In the genomic region with DNA sequence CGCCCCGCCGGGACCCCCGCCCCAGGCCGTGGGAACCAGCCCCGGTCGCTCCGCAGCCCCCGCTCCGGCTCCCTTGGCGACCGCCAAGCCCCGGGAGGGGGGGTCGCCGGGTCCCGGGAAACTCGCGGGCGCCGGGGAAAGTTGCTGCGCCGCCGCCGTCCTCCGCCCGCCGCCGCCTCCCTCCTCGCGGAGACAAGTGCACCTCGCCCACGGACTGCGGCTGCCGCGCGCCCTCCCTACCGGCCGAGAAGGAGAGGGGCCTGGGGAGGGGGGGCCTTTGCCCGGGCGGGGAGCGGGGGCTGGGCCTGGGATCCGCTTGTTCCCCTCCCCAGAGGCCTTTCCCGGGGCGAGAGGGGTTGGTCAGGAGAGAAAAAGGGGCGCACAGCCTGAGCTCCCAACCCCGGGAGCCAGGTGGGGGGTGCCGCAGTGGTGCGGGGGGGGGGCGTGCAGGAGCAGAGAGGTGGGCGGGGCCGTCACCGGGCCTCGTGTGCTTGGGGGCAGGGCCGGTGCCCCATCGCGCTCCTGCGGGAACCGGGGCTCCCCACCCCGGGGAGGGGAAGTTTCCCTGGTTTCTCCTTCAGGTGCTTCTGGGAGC, we compare ENCODE assay signal across 8 cellular contexts. TPM values are rescaled to one million over a fixed set of nuclear protein-coding genes. Genes with fewer than 3 reads are reported as not detected.
A peak's percentile ranks its signal among the peaks of the same experiment; 100 is the strongest.
DNase-seq lines count a peak whose midpoint lies in the region; ATAC-seq, FAIRE-seq and TF ChIP-seq lines count a peak whose summit lies in the region.

No MANE protein-coding gene starts in this region.

- no peak for TF ChIP-seq RAD21 in A549 (conservative IDR thresholded peaks at IDR 0.05 in 1 of 2, IDR thresholded peaks at IDR 0.05 in 1 of 2)

- TF ChIP-seq POLR2A in A549 (IDR thresholded peaks at IDR 0.05; ENCODE audit: low read length) (no peak), upper lobe of left lung (IDR thresholded peaks at IDR 0.05) (no peak)

- DNase-seq in A549 (ENCODE audit: low read depth in 1 of 2, low spot score in 1 of 2) (no peak), ascending aorta (ENCODE audit: low spot score in 2 of 2) (no peak), left lung (no peak), upper lobe of left lung (peak in 1 of 2 donors; percentile 90), NCI-H526 (lab: John Stamatoyannopoulos, UW) (no peak), NCI-H2107 (lab: John Stamatoyannopoulos, UW) (no peak)

- CTCF ChIA-PET in A549 (lab: Yijun Ruan, JAX), result interaction anchor here (1.9 to 10.5 kb wide), 2 partner anchors 38 to 44 kb away, joined by 5 to 92 read pairs; no protein-coding TSS in a partner anchor

- H3K4me1 ChIP-seq in A549, result peaks cover 44% of the 10 kb centered on the region
- peaks cover 9 to 10% of the 10 kb centered on the region in 2 donors for H3K4me1 ChIP-seq in ascending aorta
- H3K4me1 ChIP-seq in left lung, result peaks cover 13 to 48% of the 10 kb centered on the region in 2 donors
- peaks cover 36 to 60% (median 45%) of the 10 kb centered on the region in 4 donors for H3K4me1 ChIP-seq in upper lobe of left lung

- H3K4me3 ChIP-seq in A549 (peak overlapping the region; percentile 86), ascending aorta (peak overlapping the region; percentile 93 to 95), left lung (peak overlapping the region; percentile 51 to 75), upper lobe of left lung (peak overlapping the region; percentile 51 to 94 (median 88))

- 0% methylated on average over 5 of the region's 59 CpGs for WGBS in A549 (ENCODE audit: missing lambda C conversion rate)
- WGBS in upper lobe of left lung, 2 donors, result 0 to 2% methylated on average over 8 to 18 of the region's 59 CpGs

- POLR2A ChIA-PET in A549 (lab: Yijun Ruan, JAX), result interaction anchor here (0.6 to 1.8 kb wide), 4 partner anchors 39 to 543 kb away, joined by 3 to 8 read pairs (median 4); no protein-coding TSS in a partner anchor

- no peak for FAIRE-seq in A549 (lab: Jason Lieb, UNC)

- TF ChIP-seq CTCF in A549 (IDR thresholded peaks at IDR 0.05) (no peak), ascending aorta (IDR thresholded peaks at IDR 0.05) (no peak), left lung (IDR thresholded peaks at IDR 0.05) (no peak), upper lobe of left lung (IDR thresholded peaks at IDR 0.05) (no peak)

- H3K27ac ChIP-seq in A549 (peak overlapping the region; percentile 98), ascending aorta (no peak overlapping the region), left lung (peak overlapping the region; percentile 19 to 41), upper lobe of left lung (peak overlapping the region; percentile 85 to 97 (median 91))

- peak; percentile 20 to 35; a peak in 4 of 6 replicates for ATAC-seq in A549
- ATAC-seq in GM18861 (IDR thresholded peaks at IDR 0.05; ENCODE audit: unreplicated experiment), result peak; percentile 8
- peak; percentile 11 for ATAC-seq in HG03442 (IDR thresholded peaks at IDR 0.05; ENCODE audit: unreplicated experiment)
- ATAC-seq in left lung, result peak; percentile 11
- ATAC-seq in upper lobe of left lung (ENCODE audit: low FRiP score in 2 of 2), result no peak

- intact Hi-C loops in ascending aorta (cut with DNase I) (no loop called here), left lung (cut with DNase I) (no loop called here)

- H3K4me2 ChIP-seq in A549, result peak overlapping the region; percentile 98

- no peaks in the 10 kb centered on the region for H3K27me3 ChIP-seq in ascending aorta
- H3K27me3 ChIP-seq in left lung, result peaks cover 0 to 37% of the 10 kb centered on the region in 2 donors
- peaks cover 0 to 14% (median 0%) of the 10 kb centered on the region in 4 donors for H3K27me3 ChIP-seq in upper lobe of left lung

- no peaks in the 10 kb centered on the region for H3K9me3 ChIP-seq in A549
- no peaks in the 10 kb centered on the region for H3K9me3 ChIP-seq in ascending aorta
- H3K9me3 ChIP-seq in left lung, result no peaks in the 10 kb centered on the region
- H3K9me3 ChIP-seq in upper lobe of left lung, result no peaks in the 10 kb centered on the region

- H3K36me3 ChIP-seq in ascending aorta (no peaks in the 10 kb centered on the region), left lung (no peaks in the 10 kb centered on the region), upper lobe of left lung (no peaks in the 10 kb centered on the region)

- TF ChIP-seq EP300 in A549 (IDR thresholded peaks at IDR 0.05), result no peak
- no peak for TF ChIP-seq EP300 in upper lobe of left lung (IDR thresholded peaks at IDR 0.05)

TF ChIP-seq in A549, 52 proteins besides CTCF, POLR2A, EP300 and RAD21:
- TF ChIP-seq MYC (IDR thresholded peaks at IDR 0.05; ENCODE audit: borderline replicate concordance, low read length) (peak; percentile 27; the same call in 1 of the 2 replicates), CEBPB (IDR thresholded peaks at IDR 0.05) (no peak)
TF ChIP-seq in A549: peak in this region for 1.

RNA-seq across cellular contexts. Expression of gene AGRN, which starts 0.6 kb away (rescaled TPM):
- polyA plus RNA-seq in A549 (2011; rRNA removed) (23.9 and 34.9 TPM in 2 replicates), A549 (2017; fragmentation: RNase III; extraction: RNeasy Plus Mini Kit Qiagen cat#74134 plus additional on column Dnase treatment) (88.0 to 95.3 TPM (median 90.9 TPM) in 3 replicates)
- polyA plus RNA-seq in A549 (2012; cell fraction: cytosol; rRNA removed), result 54.0 and 72.0 TPM in 2 replicates
- polyA plus RNA-seq in A549 (2012; cell fraction: nucleus; rRNA removed), result 477 and 531 TPM in 2 replicates
- 27.8 and 31.7 TPM in 2 replicates for polyA minus RNA-seq in A549 (2011; rRNA and poly(A)+ RNA removed)
- total RNA-seq in ascending aorta (109 TPM), left lung (100 to 1,000 TPM in 1 of 2 donors, 10 to 100 TPM in 1; 96.8 to 208 TPM), upper lobe of left lung (100 to 1,000 TPM in 5 of 6 donors, 10 to 100 TPM in 1; 91.0 to 316 (median 157) TPM)

RNA-seq across cellular contexts. Expression of gene ISG15, which starts 7.2 kb away (rescaled TPM):
- polyA plus RNA-seq in A549 (2011; rRNA removed), result 4.3 and 4.6 TPM in 2 replicates
- polyA plus RNA-seq in A549 (2012; cell fraction: cytosol; rRNA removed), result 15.8 and 18.5 TPM in 2 replicates
- polyA plus RNA-seq in A549 (2012; cell fraction: nucleus; rRNA removed), result 21.1 and 23.1 TPM in 2 replicates
- 11.2 to 17.6 TPM (median 11.2 TPM) in 3 replicates for polyA plus RNA-seq in A549 (2017; fragmentation: RNase III; extraction: RNeasy Plus Mini Kit Qiagen cat#74134 plus additional on column Dnase treatment)
- polyA minus RNA-seq in A549 (2011; rRNA and poly(A)+ RNA removed), result 0.78 and 0.95 TPM in 2 replicates
- 125 TPM for total RNA-seq in ascending aorta
- 10 to 100 TPM; 75.4 to 90.0 TPM for total RNA-seq in left lung
- total RNA-seq in upper lobe of left lung, result 100 to 1,000 TPM in 2 of 6 donors, 10 to 100 TPM in 4; 32.5 to 180 (median 63.8) TPM

RNA-seq across cellular contexts. Expression of gene HES4, which starts 20.6 kb away (rescaled TPM):
- polyA plus RNA-seq in A549 (2011; rRNA removed) (4.2 and 5.9 TPM in 2 replicates), A549 (2017; fragmentation: RNase III; extraction: RNeasy Plus Mini Kit Qiagen cat#74134 plus additional on column Dnase treatment) (8.4 to 9.6 TPM (median 8.8 TPM) in 3 replicates)
- 32.9 and 46.9 TPM in 2 replicates for polyA plus RNA-seq in A549 (2012; cell fraction: cytosol; rRNA removed)
- polyA plus RNA-seq in A549 (2012; cell fraction: nucleus; rRNA removed), result 111 and 145 TPM in 2 replicates
- 0.99 and 3.5 TPM in 2 replicates for polyA minus RNA-seq in A549 (2011; rRNA and poly(A)+ RNA removed)
- total RNA-seq in ascending aorta (285 TPM), left lung (10 to 100 TPM; 25.6 to 37.5 TPM), upper lobe of left lung (10 to 100 TPM; 26.5 to 55.0 (median 35.0) TPM)

RNA-seq across cellular contexts. Expression of gene PERM1, which starts 38.6 kb away (rescaled TPM):
- polyA plus RNA-seq in A549 (2011; rRNA removed) (not detected in 2 replicates), A549 (2017; fragmentation: RNase III; extraction: RNeasy Plus Mini Kit Qiagen cat#74134 plus additional on column Dnase treatment) (0.12 to 0.33 TPM (median 0.30 TPM) in 3 replicates)
- polyA plus RNA-seq in A549 (2012; cell fraction: cytosol; rRNA removed), result 0.03 and 0.05 TPM in 2 replicates
- 0.09 and 0.17 TPM in 2 replicates for polyA plus RNA-seq in A549 (2012; cell fraction: nucleus; rRNA removed)
- polyA minus RNA-seq in A549 (2011; rRNA and poly(A)+ RNA removed), result 0.12 TPM in 1 of 2 replicates, not detected in the other
- total RNA-seq in ascending aorta (not detected), left lung (not detected), upper lobe of left lung (1 to 10 TPM in 1 of 6 donors, under 1 TPM in 3, not detected in 2; 0.15 to 1.0 (median 0.36) TPM)

RNA-seq across cellular contexts. Expression of gene RNF223, which starts 53.6 kb away (rescaled TPM):
- polyA plus RNA-seq in A549 (2011; rRNA removed) (not detected in 2 replicates), A549 (2017; fragmentation: RNase III; extraction: RNeasy Plus Mini Kit Qiagen cat#74134 plus additional on column Dnase treatment) (0.08 TPM in 1 of 3 replicates, not detected in the others)
- polyA plus RNA-seq in A549 (2012; cell fraction: cytosol; rRNA removed), result 0.07 and 0.08 TPM in 2 replicates
- 0.12 TPM in 1 of 2 replicates, not detected in the other for polyA plus RNA-seq in A549 (2012; cell fraction: nucleus; rRNA removed)
- polyA minus RNA-seq in A549 (2011; rRNA and poly(A)+ RNA removed), result 0.08 TPM in 1 of 2 replicates, not detected in the other
- total RNA-seq in ascending aorta (not detected), left lung (1 to 10 TPM; 1.2 to 1.7 TPM), upper lobe of left lung (1 to 10 TPM; 1.0 to 2.4 (median 1.8) TPM)

Comparison
In these comparisons a context has a peak if more than half of its experiments do, and no peak if none do; other contexts are left out.
1. ATAC-seq: peak in A549 (2 of 2), GM18861 (single experiment), HG03442 (single experiment) and left lung (single experiment); none in upper lobe of left lung (0 of 2).
2. H3K27ac ChIP-seq: peak in A549 (2 of 2), left lung (2 of 2) and upper lobe of left lung (4 of 4); none in ascending aorta (0 of 2).
3. Peak in every context shown above with its lines, with median percentiles within 50 percentile points of each other: H3K4me3 ChIP-seq.